1 cellular context compared by ENCODE assay signal in genomic region chr1:198153804-198154203, GRCh38.
TF ChIP-seq lines count a peak whose summit lies in the region.

No MANE protein-coding gene starts in this region.

TF ChIP-seq in K562, 482 proteins besides CTCF, POLR2A, EP300 and RAD21:
- TF ChIP-seq ZBTB33 (CRISPR knock-in tag; IDR thresholded peaks at IDR 0.05) (no peak), IRF9 (tag; IDR thresholded peaks at IDR 0.05) (no peak), ZNF277 (CRISPR knock-in tag; IDR thresholded peaks at IDR 0.05; ENCODE audit: borderline replicate concordance) (no peak)
TF ChIP-seq in K562: peak in this region for 0.
